Comparison of ENCODE assay signal across 11 cellular contexts in genomic region chr11:86116996-86117705, GRCh38. TPM values are rescaled to one million over a fixed set of nuclear protein-coding genes. Genes with fewer than 3 reads are reported as not detected.
DNase-seq lines count a peak whose midpoint lies in the region; ATAC-seq and TF ChIP-seq lines count a peak whose summit lies in the region.
"Had no signal": no experiment of that assay in that cellular context is flagged by ENCODE, and none has a peak within 500 bp of the region (broad histone marks: within the 10 kb centered on the region; RNA-seq: fewer than 3 reads in every experiment).

No MANE protein-coding gene starts in this region.

- H3K9me2 ChIP-seq in PC-9 (ENCODE audit: insufficient read depth): no peaks in the 10 kb centered on the region

- H3K27ac ChIP-seq in PC-9 (peak overlapping the region; percentile 82), mammary epithelial cell (ENCODE audit: insufficient read depth, low read depth, low read length) (peak overlapping the region; percentile 98)
- H3K27ac ChIP-seq: testis had no signal

- no peaks in the 10 kb centered on the region for H3K9me3 ChIP-seq in PC-9 (ENCODE audit: insufficient read depth, low read depth)
- H3K9me3 ChIP-seq in mammary epithelial cell (replicated peaks; ENCODE audit: insufficient read depth, low read length): no peaks in the 10 kb centered on the region
- H3K9me3 ChIP-seq in skeletal muscle satellite cell (replicated peaks; ENCODE audit: low read length): no peaks in the 10 kb centered on the region
- H3K9me3 ChIP-seq: heart right ventricle, testis had no signal

- no peak for ATAC-seq in GM18867 (IDR thresholded peaks at IDR 0.05; ENCODE audit: unreplicated experiment)

- H4K20me1 ChIP-seq in PC-9 (ENCODE audit: insufficient read depth) (no peaks in the 10 kb centered on the region), mammary epithelial cell (ENCODE audit: insufficient read depth, low read length) (no peaks in the 10 kb centered on the region)

- H2AFZ ChIP-seq in PC-9 (peak overlapping the region; percentile 71; the same call in 1 of the 2 replicates), mammary epithelial cell (ENCODE audit: low read depth, low read length) (peak overlapping the region; percentile 42)

- CTCF ChIA-PET in PC-9 (lab: Charles Lee): interaction anchor here (0.5 kb wide), 1 partner anchor 176 kb away, joined by 3 read pairs; no protein-coding TSS in a partner anchor
- CTCF ChIA-PET in mammary epithelial cell (lab: Charles Lee; ENCODE audit: low non-redundant PET): interaction anchor here (0.6 kb wide), 1 partner anchor 16 kb away, joined by 4 read pairs; no protein-coding TSS in a partner anchor

- 33% methylated on average over 5 of the region's 5 CpGs for WGBS in mammary epithelial cell (ENCODE audit: low coverage, missing lambda C conversion rate)

- H3K4me2 ChIP-seq in PC-9 (peak overlapping the region; percentile 66), mammary epithelial cell (ENCODE audit: insufficient read depth, low read depth, low read length) (peak overlapping the region; percentile 87), skeletal muscle satellite cell (ENCODE audit: low read length) (peak overlapping the region; percentile 50)

- no TSS peak for BruUV-seq in PC-9 (replicated peaks; lab: Mats Ljungman, UMichigan)
- no TSS peak for BruUV-seq in mammary epithelial cell (replicated peaks; lab: Mats Ljungman, UMichigan)

- H3K4me3 ChIP-seq in PC-9 (0 out of 2 replicates have a peak overlapping the region, but pooled peaks have one; percentile 16), mammary epithelial cell (replicated peaks in 1 of 3; ENCODE audit: insufficient read depth in 1 of 3, low read depth in 2 of 3, low read length in 3 of 3) (no peak overlapping the region), skeletal muscle satellite cell (ENCODE audit: low read length) (no peak overlapping the region)
- H3K4me3 ChIP-seq: coronary artery, heart right ventricle, testis had no signal

- DNase-seq in NCI-H146 treated with DMSO at 0.1 percent for 48 hours (lab: John Stamatoyannopoulos, UW; ENCODE audit: unreplicated experiment) (peak; percentile 13), NCI-H146 (lab: John Stamatoyannopoulos, UW) (no peak), PC-9 (no peak), mammary epithelial cell (peak; percentile 86), hepatic stellate cell (ENCODE audit: low spot score) (no peak)
- no peak for DNase-seq in stimulated activated CD8-positive, alpha-beta memory T cell treated with anti-CD3 and anti-CD28 coated beads, Interleukin-4, amount 100 ng/mL, for 48 hours
- DNase-seq: heart right ventricle, testis had no signal

- POLR2A ChIA-PET in PC-9 (lab: Charles Lee; ENCODE audit: unreplicated experiment): interaction anchor here (0.7 kb wide), 1 partner anchor 489 kb away, joined by 3 read pairs; the partner anchor contains the start of gene TMEM126B

- H3K9ac ChIP-seq in mammary epithelial cell (ENCODE audit: insufficient read depth, low read length) (peak overlapping the region; percentile 82), skeletal muscle satellite cell (ENCODE audit: low read depth, low read length) (no peak overlapping the region)

- no peaks in the 10 kb centered on the region for H3K36me3 ChIP-seq in PC-9 (ENCODE audit: low read depth)
- H3K36me3 ChIP-seq in mammary epithelial cell (ENCODE audit: insufficient read depth, low read length): no peaks in the 10 kb centered on the region
- H3K36me3 ChIP-seq in skeletal muscle satellite cell (ENCODE audit: insufficient read depth, low read length): no peaks in the 10 kb centered on the region
- H3K36me3 ChIP-seq: heart right ventricle had no signal

- in situ Hi-C loops in mammary epithelial cell (cut with MboI; ENCODE audit: low sequenced_read_pairs in 2 of 2): no loop called here

- intact Hi-C loops in PC-9 (cut with micrococcal nuclease; ENCODE audit: unreplicated experiment): no loop called here
- intact Hi-C loops in mammary epithelial cell (cut with micrococcal nuclease): loop anchor here (1.0 to 2.0 kb wide), 3 partner anchors 34 to 76 kb away; partner anchors contain the start of gene PICALM

- H3K27me3 ChIP-seq in PC-9 (ENCODE audit: insufficient read depth, low read depth) (no peaks in the 10 kb centered on the region), mammary epithelial cell (ENCODE audit: insufficient read depth, low read length) (no peaks in the 10 kb centered on the region), skeletal muscle satellite cell (ENCODE audit: control insufficient read depth, insufficient read depth, low read length) (no peaks in the 10 kb centered on the region)
- H3K27me3 ChIP-seq: heart right ventricle, testis had no signal

- peaks cover 30% of the 10 kb centered on the region for H3K4me1 ChIP-seq in PC-9 (replicated peaks; ENCODE audit: insufficient read depth)
- H3K4me1 ChIP-seq in mammary epithelial cell (ENCODE audit: insufficient read depth, low read length): peaks cover 27% of the 10 kb centered on the region
- peaks cover 23% of the 10 kb centered on the region for H3K4me1 ChIP-seq in skeletal muscle satellite cell (ENCODE audit: control insufficient read depth, insufficient read depth, low read length)
- H3K4me1 ChIP-seq: testis had no signal

- dilution Hi-C loops in mammary epithelial cell (cut with HindIII; ENCODE audit: low sequenced_read_pairs): loop anchor here (5.0 kb wide), 1 partner anchor 50 kb away; the partner anchor contains the start of gene PICALM

- TF ChIP-seq CTCF in PC-9 (conservative IDR thresholded peaks at IDR 0.05): no peak
- TF ChIP-seq CTCF in mammary epithelial cell (conservative IDR thresholded peaks at IDR 0.05 in 1 of 2, IDR thresholded peaks at IDR 0.05 in 1 of 2; ENCODE audit: extremely low read depth in 1 of 2, insufficient read depth in 1 of 2, low read depth in 1 of 2, low read length in 2 of 2): no peak

- peaks cover 14% of the 10 kb centered on the region; the same call in 1 of the 2 replicates for H3F3A ChIP-seq in PC-9 (ENCODE audit: insufficient read depth, low read depth)

- H3K79me2 ChIP-seq in PC-9 (ENCODE audit: low read depth) (no peaks in the 10 kb centered on the region), mammary epithelial cell (ENCODE audit: insufficient read depth, low read length) (no peaks in the 10 kb centered on the region)

RNA-seq across cellular contexts. Expression of gene PICALM, which starts 48.3 kb away (rescaled TPM):
- total RNA-seq in PC-9 (2021): 92.3 and 116 TPM in 2 replicates
- total RNA-seq in mammary epithelial cell: 100 to 1,000 TPM; 179 to 329 TPM
- 146 TPM for polyA plus RNA-seq in mammary epithelial cell
- 265 TPM for polyA minus RNA-seq in mammary epithelial cell
- total RNA-seq in skeletal muscle satellite cell (2012; rRNA removed): 166 and 219 TPM in 2 replicates

Comparison
In these comparisons a context has a peak if more than half of its experiments do, and no peak if none do; other contexts are left out.
1. DNase-seq: peak in NCI-H146 treated with DMSO at 0.1 percent for 48 hours (single experiment) and mammary epithelial cell (single experiment); none in NCI-H146 (single experiment), PC-9 (0 of 2), hepatic stellate cell (single experiment) and stimulated activated CD8-positive, alpha-beta memory T cell treated with anti-CD3 and anti-CD28 coated beads, Interleukin-4, amount 100 ng/mL, for 48 hours (single experiment).
2. Peak in every context shown above with its lines, with median percentiles within 50 percentile points of each other: H3K4me2 ChIP-seq.